In the genomic region with DNA sequence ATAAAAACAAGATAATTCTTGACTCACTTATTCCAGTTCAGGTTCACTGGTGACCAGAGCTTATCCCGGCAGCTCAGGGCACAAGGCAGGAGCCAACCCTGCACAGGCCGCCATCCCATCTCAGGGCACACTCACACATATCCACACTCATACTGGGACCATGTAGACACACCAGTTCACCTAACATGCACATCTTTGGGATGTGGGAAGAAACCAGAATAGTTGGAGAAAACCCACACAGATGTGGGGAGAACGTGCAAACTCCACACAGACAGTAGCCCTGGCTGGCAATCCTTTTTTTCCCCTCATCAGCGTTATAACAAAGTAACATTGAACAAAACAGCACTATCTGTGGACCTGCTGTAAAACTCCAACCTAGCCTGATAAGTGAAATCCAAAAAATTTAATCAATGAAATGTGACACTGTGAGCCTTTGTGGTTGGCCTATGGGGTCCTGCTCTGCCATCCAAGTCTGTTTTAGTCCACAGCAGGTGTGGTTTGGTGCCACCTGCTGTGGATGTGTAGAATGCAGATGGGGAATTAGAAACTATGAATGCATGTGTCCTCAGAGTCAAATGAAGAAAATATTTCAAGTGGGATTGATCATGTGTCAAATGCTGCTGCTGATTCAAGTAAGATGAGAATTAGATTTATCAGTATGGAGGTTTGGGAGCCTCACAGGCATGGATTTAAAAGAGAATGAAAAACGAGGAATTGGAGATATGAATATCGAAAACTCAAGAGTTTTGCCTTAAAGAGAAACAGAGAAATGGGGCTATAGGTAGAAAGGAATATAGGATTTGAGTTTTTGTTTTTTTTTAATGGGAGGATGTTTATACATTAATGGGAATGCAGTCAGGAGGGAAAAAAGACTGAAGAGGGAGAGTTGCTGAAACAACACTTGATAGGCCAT, we compare ENCODE assay signal across 7 cellular contexts. TPM values are rescaled to one million over a fixed set of nuclear protein-coding genes. Genes with fewer than 3 reads are reported as not detected.
DNase-seq lines count a peak whose midpoint lies in the region; ATAC-seq and TF ChIP-seq lines count a peak whose summit lies in the region.

No MANE protein-coding gene starts in this region.

- peaks cover 21% of the 10 kb centered on the region for H3K4me1 Mint-ChIP-seq in brain

- no peaks in the 10 kb centered on the region for H3K9me3 Mint-ChIP-seq in brain

- H3K36me3 Mint-ChIP-seq in brain = peaks cover 47% of the 10 kb centered on the region

- no peak overlapping the region for H3K4me3 Mint-ChIP-seq in brain

- ATAC-seq in GM21526 (IDR thresholded peaks at IDR 0.05; ENCODE audit: low FRiP score, unreplicated experiment) = peak; percentile 83

- no peaks in the 10 kb centered on the region for H3K27me3 Mint-ChIP-seq in brain

- DNase-seq in GDM1 (lab: John Stamatoyannopoulos, UW) = peak; percentile 5
- DNase-seq in T follicular helper cell (ENCODE audit: low read depth) = peak; percentile 3
- DNase-seq in islet precursor cell = peak; percentile 70
- DNase-seq in stimulated activated CD4-positive, alpha-beta T cell treated with anti-CD3 and anti-CD28 coated beads, TNF-alpha, amount 100 ng/mL, for 1 hour (ENCODE audit: low read depth in 3 of 3, low spot score in 1 of 3) = peak in 2 of 3 donors; percentile 4 to 19

- TF ChIP-seq CTCF in LNCAP (IDR thresholded peaks at IDR 0.05) = peak; percentile 67
- TF ChIP-seq CTCF in brain (conservative IDR thresholded peaks at IDR 0.05) = peak; percentile 70 to 84

- H3K27ac Mint-ChIP-seq in brain = peak overlapping the region; percentile 1 to 61 (median 52)

RNA-seq across cellular contexts. Expression of a gene that starts 47.0 kb away (rescaled TPM):
- 59.3 TPM for polyA plus RNA-seq in brain (ENCODE audit: insufficient read depth, low read depth, low replicate concordance)

Comparison
In these comparisons a context has a peak if more than half of its experiments do, and no peak if none do; other contexts are left out.
1. Peak in every context shown above with its lines: DNase-seq and ATAC-seq.
2. DNase-seq: peak in every context shown above with its lines; median percentile 70 in islet precursor cell; 12 in stimulated activated CD4-positive, alpha-beta T cell treated with anti-CD3 and anti-CD28 coated beads, TNF-alpha, amount 100 ng/mL, for 1 hour; 5 in GDM1; 3 in T follicular helper cell.